ENCODE assay signal across 10 cellular contexts in the genomic region with DNA sequence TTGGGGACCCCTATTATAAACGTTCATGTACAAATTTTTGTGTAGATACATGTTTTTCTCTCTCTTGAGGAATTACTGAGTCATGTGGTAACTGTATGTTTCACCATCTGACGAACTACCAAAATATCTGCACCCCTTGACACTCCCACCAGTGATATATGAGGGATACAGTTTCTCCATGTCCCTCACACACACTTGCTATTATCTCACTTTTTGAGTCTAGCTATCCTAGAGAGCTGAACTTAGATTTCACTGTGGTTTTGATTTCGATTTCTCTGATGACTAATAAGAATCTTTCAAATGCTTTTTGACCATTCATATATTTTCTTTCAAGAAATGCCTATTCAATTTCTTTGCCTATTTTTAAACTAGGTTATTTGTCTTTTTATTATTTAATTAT.
DNase-seq lines count a peak whose midpoint lies in the region; ATAC-seq and TF ChIP-seq lines count a peak whose summit lies in the region.
"Had no signal": no experiment of that assay in that cellular context is flagged by ENCODE, and none has a peak within 500 bp of the region (broad histone marks: within the 10 kb centered on the region; RNA-seq: fewer than 3 reads in every experiment).

No MANE protein-coding gene starts in this region.

- no peaks in the 10 kb centered on the region for H3K27me3 Mint-ChIP-seq in stimulated activated memory B cell treated with anti-CD40 and anti-IgM and Interleukin-4, amounts not matched to agents 10 μg/mL and 1 μg/mL and 100 μg/mL, for 72 hours
- H3K27me3 Mint-ChIP-seq: stimulated activated naive CD8-positive, alpha-beta T cell treated with anti-CD3 and anti-CD28 coated beads, Interleukin-15, Interleukin-2, amounts not matched to agents 100 ng/mL and 50 ng/mL, for 24 hours had no signal

- POLR2A ChIA-PET in RWPE1 (lab: Yijun Ruan, JAX; ENCODE audit: low non-redundant PET), result no interaction called here

- no peaks in the 10 kb centered on the region for H3K9me3 Mint-ChIP-seq in stimulated activated memory B cell treated with anti-CD40 and anti-IgM and Interleukin-4, amounts not matched to agents 10 μg/mL and 1 μg/mL and 100 μg/mL, for 72 hours
- H3K9me3 Mint-ChIP-seq: stimulated activated naive CD8-positive, alpha-beta T cell treated with anti-CD3 and anti-CD28 coated beads, Interleukin-15, Interleukin-2, amounts not matched to agents 100 ng/mL and 50 ng/mL, for 24 hours had no signal

- H3K27ac ChIP-seq in RWPE1, result no peak overlapping the region

- CTCF ChIA-PET in RWPE1 (lab: Yijun Ruan, JAX), result no interaction called here

- TF ChIP-seq CTCF in RWPE1 (conservative IDR thresholded peaks at IDR 0.05; ENCODE audit: low read depth) (no peak), omental fat pad (IDR thresholded peaks at IDR 0.05) (no peak)

- no peaks in the 10 kb centered on the region for H3K36me3 Mint-ChIP-seq in stimulated activated memory B cell treated with anti-CD40 and anti-IgM and Interleukin-4, amounts not matched to agents 10 μg/mL and 1 μg/mL and 100 μg/mL, for 72 hours

- DNase-seq in AG08396 (ENCODE audit: low spot score) (peak; percentile 4), RWPE1 (ENCODE audit: low spot score) (peak; percentile 3), T1000 (lab: John Stamatoyannopoulos, UW) (no peak), omental fat pad (ENCODE audit: low spot score) (no peak)
- no peak for DNase-seq in activated effector memory CD4-positive, alpha-beta T cell treated with anti-CD3 and anti-CD28 coated beads, Interleukin-2, amount 50 U/mL, for 16 hours
- DNase-seq: left colon had no signal

- no peak overlapping the region for H3K4me3 Mint-ChIP-seq in stimulated activated memory B cell treated with anti-CD40 and anti-IgM and Interleukin-4, amounts not matched to agents 10 μg/mL and 1 μg/mL and 100 μg/mL, for 72 hours
- H3K4me3 Mint-ChIP-seq: stimulated activated naive CD8-positive, alpha-beta T cell treated with anti-CD3 and anti-CD28 coated beads, Interleukin-15, Interleukin-2, amounts not matched to agents 100 ng/mL and 50 ng/mL, for 24 hours had no signal

- H3K4me1 Mint-ChIP-seq in stimulated activated memory B cell treated with anti-CD40 and anti-IgM and Interleukin-4, amounts not matched to agents 10 μg/mL and 1 μg/mL and 100 μg/mL, for 72 hours, result peaks cover 20% of the 10 kb centered on the region

- H3K27ac Mint-ChIP-seq in stimulated activated memory B cell treated with anti-CD40 and anti-IgM and Interleukin-4, amounts not matched to agents 10 μg/mL and 1 μg/mL and 100 μg/mL, for 72 hours, result no peak overlapping the region
- H3K27ac Mint-ChIP-seq: stimulated activated naive CD8-positive, alpha-beta T cell treated with anti-CD3 and anti-CD28 coated beads, Interleukin-15, Interleukin-2, amounts not matched to agents 100 ng/mL and 50 ng/mL, for 24 hours had no signal

- peak; percentile 72 for ATAC-seq in GM21360 (IDR thresholded peaks at IDR 0.05; ENCODE audit: unreplicated experiment)
- ATAC-seq in HG03108 (IDR thresholded peaks at IDR 0.05; ENCODE audit: unreplicated experiment), result peak; percentile 50
- ATAC-seq in stimulated activated memory B cell treated with anti-CD40 and anti-IgM and Interleukin-4, amounts not matched to agents 10 μg/mL and 1 μg/mL and 100 μg/mL, for 72 hours, result no peak
- ATAC-seq in omental fat pad (ENCODE audit: low FRiP score), result no peak

Comparison
In these comparisons a context has a peak if more than half of its experiments do, and no peak if none do; other contexts are left out.
1. DNase-seq: peak in AG08396 (single experiment) and RWPE1 (single experiment); none in T1000 (single experiment), activated effector memory CD4-positive, alpha-beta T cell treated with anti-CD3 and anti-CD28 coated beads, Interleukin-2, amount 50 U/mL, for 16 hours (single experiment) and omental fat pad (single experiment).
2. ATAC-seq: peak in GM21360 (single experiment) and HG03108 (single experiment); none in stimulated activated memory B cell treated with anti-CD40 and anti-IgM and Interleukin-4, amounts not matched to agents 10 μg/mL and 1 μg/mL and 100 μg/mL, for 72 hours (single experiment) and omental fat pad (single experiment).